In the genomic region with DNA sequence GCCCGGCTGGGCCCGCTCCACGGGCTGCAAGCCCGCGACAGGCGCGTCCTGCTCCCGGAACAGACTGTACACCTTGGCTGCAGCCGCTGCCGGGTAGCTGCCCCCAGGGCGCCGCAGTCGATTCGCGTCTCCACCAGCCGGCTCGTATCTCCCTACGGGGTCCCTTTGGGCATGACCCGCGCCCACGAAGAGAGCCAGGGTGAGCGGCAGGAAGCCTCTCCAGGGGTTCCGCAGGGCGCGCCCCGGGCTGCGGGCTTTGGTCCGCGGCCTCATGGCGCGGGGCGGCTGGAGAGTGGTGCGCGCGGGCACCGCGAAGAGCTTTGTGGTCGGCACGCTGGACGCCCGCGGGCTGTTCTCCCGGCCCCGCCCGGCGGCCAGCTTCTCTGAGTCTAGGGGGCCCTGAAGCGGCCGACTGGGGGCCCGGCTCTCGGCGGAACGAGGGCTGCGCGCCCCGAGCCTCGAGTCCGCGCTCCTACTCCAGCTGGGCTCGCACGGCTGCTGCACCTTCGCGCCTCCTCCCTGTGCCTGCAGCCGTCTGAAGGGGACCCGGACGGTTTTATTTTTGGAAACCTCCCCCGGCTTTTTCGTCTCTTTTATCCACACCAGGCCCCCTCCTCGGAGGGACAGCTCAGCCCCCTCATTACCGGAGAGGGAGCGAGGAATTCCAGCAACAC, we compare ENCODE assay signal across 8 cellular contexts. TPM values are rescaled to one million over a fixed set of nuclear protein-coding genes. Genes with fewer than 3 reads are reported as not detected.
DNase-seq lines count a peak whose midpoint lies in the region; ATAC-seq and TF ChIP-seq lines count a peak whose summit lies in the region.

A gene (minus strand): TSS at position 566 of the 674 bp plus-strand sequence. CDS start 293 bp downstream, at position 273.

- peak within 1 kb of the TSS; percentile 73 for H3K4me3 Mint-ChIP-seq in activated naive CD8-positive, alpha-beta T cell

- no peaks in the 10 kb centered on the region for H3K9me3 ChIP-seq in left ventricle myocardium inferior (replicated peaks)

- H3K27me3 ChIP-seq in left ventricle myocardium inferior (ENCODE audit: low read depth) = peaks cover 37% of the 10 kb centered on the region

- H3K27me3 Mint-ChIP-seq in activated naive CD8-positive, alpha-beta T cell = no peaks in the 10 kb centered on the region

- intact Hi-C loops in left ventricle myocardium inferior (cut with micrococcal nuclease) = no loop called here

- H3K36me3 ChIP-seq in left ventricle myocardium inferior = no peaks in the 10 kb centered on the region

- no peaks in the 10 kb centered on the region for H3K9me3 Mint-ChIP-seq in activated naive CD8-positive, alpha-beta T cell (ENCODE audit: low read depth)

- ATAC-seq in HG03354 (IDR thresholded peaks at IDR 0.05; ENCODE audit: poor library complexity, severe bottlenecking, unreplicated experiment) = peak; percentile 17

- H3K4me3 ChIP-seq in left ventricle myocardium inferior = peak within 1 kb of the TSS; percentile 83

- H3K4me1 ChIP-seq in left ventricle myocardium inferior = peaks cover 27% of the 10 kb centered on the region

- H3K36me3 Mint-ChIP-seq in activated naive CD8-positive, alpha-beta T cell = no peaks in the 10 kb centered on the region

- DNase-seq in AG20443 (ENCODE audit: low spot score) (peak; percentile 58), left ventricle myocardium inferior (no peak), renal cortical epithelial cell (ENCODE audit: low read depth) (no peak), pons (ENCODE audit: low spot score) (no peak), NCI-H2107 treated with DMSO at 0.1 percent for 48 hours (lab: John Stamatoyannopoulos, UW; ENCODE audit: unreplicated experiment) (no peak), DMS153 treated with DMSO at 0.1 percent for 48 hours (lab: John Stamatoyannopoulos, UW; ENCODE audit: unreplicated experiment) (no peak)

- peaks cover 43% of the 10 kb centered on the region for H3K4me1 Mint-ChIP-seq in activated naive CD8-positive, alpha-beta T cell (ENCODE audit: low read depth)

- H3K27ac Mint-ChIP-seq in activated naive CD8-positive, alpha-beta T cell = no peak within 1 kb of the TSS

- peak within 1 kb of the TSS; percentile 75 for H3K27ac ChIP-seq in left ventricle myocardium inferior (replicated peaks)

- no peak for TF ChIP-seq CTCF in left ventricle myocardium inferior (IDR thresholded peaks at IDR 0.05; ENCODE audit: borderline replicate concordance)

RNA-seq across cellular contexts. Expression of the gene that starts here (rescaled TPM):
- total RNA-seq in left ventricle myocardium inferior (26.5 TPM), renal cortical epithelial cell (42.4 and 68.2 TPM in 2 replicates)
